Comparison of ENCODE assay signal across 30 cellular contexts in the genomic region with DNA sequence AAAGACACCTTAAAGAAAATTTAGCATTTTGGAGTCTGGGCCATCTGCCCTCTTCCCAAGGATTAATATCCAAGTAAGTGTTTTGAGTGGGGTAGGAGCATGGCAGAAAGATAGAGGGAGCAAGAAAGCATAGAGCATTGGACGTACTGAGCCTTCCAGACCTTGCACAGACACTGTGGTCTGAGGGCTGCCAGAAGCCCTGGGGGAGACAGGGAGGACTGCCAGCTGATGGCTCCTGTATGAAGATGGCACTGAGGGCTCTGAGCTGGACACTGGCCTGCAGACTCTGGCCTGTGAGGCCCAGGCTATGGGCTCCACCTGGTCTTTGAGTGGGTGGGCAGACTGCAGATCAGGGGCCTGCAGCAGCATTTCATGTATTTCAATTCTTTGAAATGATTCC. TPM values are rescaled to one million over a fixed set of nuclear protein-coding genes. Genes with fewer than 3 reads are reported as not detected.
DNase-seq lines count a peak whose midpoint lies in the region; ATAC-seq and TF ChIP-seq lines count a peak whose summit lies in the region.
"Had no signal": no experiment of that assay in that cellular context is flagged by ENCODE, and none has a peak within 500 bp of the region (broad histone marks: within the 10 kb centered on the region; RNA-seq: fewer than 3 reads in every experiment).

No MANE protein-coding gene starts in this region.

- H3K9me3 ChIP-seq in NT2/D1 (ENCODE audit: insufficient read depth, low read length) = no peaks in the 10 kb centered on the region
- no peaks in the 10 kb centered on the region for H3K9me3 ChIP-seq in upper lobe of left lung
- H3K9me3 ChIP-seq: Peyer's patch, upper lobe of right lung had no signal

- no peak overlapping the region for H3K4me3 Mint-ChIP-seq in progenitor cell of endocrine pancreas (ENCODE audit: low read depth)
- H3K4me3 Mint-ChIP-seq: activated CD8-positive, alpha-beta T cell treated with anti-CD3 and anti-CD28 coated beads, Interleukin-2, amount 10 ng/mL, durations not matched to agents 7 days and 5 days had no signal

- DNase-seq in G401 (ENCODE audit: low spot score) (peak; percentile 44), NT2/D1 (ENCODE audit: low read depth, low spot score) (no peak), epidermal melanocyte (ENCODE audit: insufficient read length, low spot score) (peak; percentile 10), progenitor cell of endocrine pancreas (ENCODE audit: low spot score, unreplicated experiment) (no peak), DMS53 treated with DMSO at 0.1 percent for 48 hours (lab: John Stamatoyannopoulos, UW; ENCODE audit: unreplicated experiment) (no peak), upper lobe of left lung (no peak), SHP77 (lab: John Stamatoyannopoulos, UW) (no peak)
- DNase-seq: activated CD4-positive, alpha-beta T cell treated with anti-CD3 and anti-CD28 coated beads for 4 hours; activated CD8-positive, alpha-beta T cell treated with anti-CD3 and anti-CD28 coated beads, Interleukin-2, amount 10 ng/mL, durations not matched to agents 7 days and 5 days; amygdala; Calu3; DND-41; H7; immature natural killer cell; MM.1S; NCI-H1105 treated with DMSO at 0.1 percent for 48 hours; NCI-H187 treated with DMSO at 0.1 percent for 48 hours; NCI-H2171; NCI-H526; nucleus accumbens; Peyer's patch; SHP77 treated with DMSO at 0.1 percent for 48 hours; stimulated activated CD4-positive, alpha-beta T cell treated with anti-CD3 and anti-CD28 coated beads, Interleukin-4, amount 100 ng/mL, for 24 hours; T1000; upper lobe of right lung; WERI-Rb-1 had no signal

- no peak for TF ChIP-seq EP300 in upper lobe of left lung (IDR thresholded peaks at IDR 0.05)

- no peak overlapping the region for H3K4me3 ChIP-seq in NT2/D1 (ENCODE audit: insufficient read length, low read depth)
- no peak overlapping the region for H3K4me3 ChIP-seq in upper lobe of left lung
- H3K4me3 ChIP-seq: Peyer's patch, upper lobe of right lung had no signal

- TF ChIP-seq POLR2A in upper lobe of left lung (IDR thresholded peaks at IDR 0.05) = no peak

- H3K4me1 ChIP-seq in NT2/D1 (ENCODE audit: insufficient read depth, insufficient read length) (peaks cover 13% of the 10 kb centered on the region), upper lobe of left lung (peaks cover 9 to 18% (median 9%) of the 10 kb centered on the region in 4 donors)

- H3K4me1 Mint-ChIP-seq in progenitor cell of endocrine pancreas (ENCODE audit: low read depth) = peaks cover 35% of the 10 kb centered on the region

- H3K9ac ChIP-seq in NT2/D1 (ENCODE audit: insufficient read length, low read depth) = peak overlapping the region; percentile 50

- no peaks in the 10 kb centered on the region for H3K9me3 Mint-ChIP-seq in progenitor cell of endocrine pancreas (ENCODE audit: low read depth)
- H3K9me3 Mint-ChIP-seq: activated naive CD4-positive, alpha-beta T cell treated with anti-CD3 and anti-CD28 coated beads, Interleukin-2, amount 50 U/mL, for 72 hours; activated T-helper 2 cell treated with anti-CD3 and anti-CD28 coated beads, Interferon-gamma antibody, Interleukin-2, Interleukin-4, amounts not matched to agents 10 μg/mL and 5 μg/mL and 100 μg/mL, durations not matched to agents 14 hours and 24 hours and 36 hours; immature natural killer cell had no signal

- H3K36me3 ChIP-seq in NT2/D1 (ENCODE audit: insufficient read depth, insufficient read length, low read length) (peaks cover 7% of the 10 kb centered on the region), upper lobe of left lung (no peaks in the 10 kb centered on the region)
- H3K36me3 ChIP-seq: Peyer's patch, upper lobe of right lung, WERI-Rb-1 had no signal

- TF ChIP-seq CTCF in progenitor cell of endocrine pancreas (IDR thresholded peaks at IDR 0.05; ENCODE audit: unreplicated experiment) = no peak
- no peak for TF ChIP-seq CTCF in upper lobe of left lung (IDR thresholded peaks at IDR 0.05)

- in situ Hi-C loops in G401 (cut with HindIII; ENCODE audit: low sequenced_read_pairs) = no loop called here

- H3K27me3 ChIP-seq in NT2/D1 (ENCODE audit: insufficient read depth, insufficient read length) (no peaks in the 10 kb centered on the region), upper lobe of left lung (peaks cover 0 to 16% (median 4%) of the 10 kb centered on the region in 4 donors)
- H3K27me3 ChIP-seq: Peyer's patch, upper lobe of right lung had no signal

- H3K27ac Mint-ChIP-seq in progenitor cell of endocrine pancreas = peak overlapping the region; percentile 91
- H3K27ac Mint-ChIP-seq: activated CD8-positive, alpha-beta T cell treated with anti-CD3 and anti-CD28 coated beads, Interleukin-2, amount 10 ng/mL, durations not matched to agents 7 days and 5 days; activated naive CD4-positive, alpha-beta T cell treated with anti-CD3 and anti-CD28 coated beads, Interleukin-2, amount 50 U/mL, for 72 hours; activated T-helper 2 cell treated with anti-CD3 and anti-CD28 coated beads, Interferon-gamma antibody, Interleukin-2, Interleukin-4, amounts not matched to agents 10 μg/mL and 5 μg/mL and 100 μg/mL, durations not matched to agents 14 hours and 24 hours and 36 hours; immature natural killer cell had no signal

- H3K27ac ChIP-seq in upper lobe of left lung = no peak overlapping the region
- H3K27ac ChIP-seq: epithelial cell of prostate, upper lobe of right lung, WERI-Rb-1 had no signal

- 68 to 75% methylated on average over 1 of the region's 1 CpG for WGBS in upper lobe of left lung, 2 donors

- no peak for ATAC-seq in upper lobe of left lung (ENCODE audit: low FRiP score in 2 of 2)
- ATAC-seq: activated CD8-positive, alpha-beta T cell treated with anti-CD3 and anti-CD28 coated beads, Interleukin-2, amount 10 ng/mL, durations not matched to agents 7 days and 5 days; activated naive CD4-positive, alpha-beta T cell treated with anti-CD3 and anti-CD28 coated beads, Interleukin-2, amount 50 U/mL, for 72 hours; upper lobe of right lung had no signal

- H3K27me3 Mint-ChIP-seq in progenitor cell of endocrine pancreas = peaks cover 8% of the 10 kb centered on the region

- H3K36me3 Mint-ChIP-seq in progenitor cell of endocrine pancreas (ENCODE audit: insufficient read depth) = no peaks in the 10 kb centered on the region
- H3K36me3 Mint-ChIP-seq: activated naive CD4-positive, alpha-beta T cell treated with anti-CD3 and anti-CD28 coated beads, Interleukin-2, amount 50 U/mL, for 72 hours; CD14-positive monocyte; immature natural killer cell had no signal

RNA-seq across cellular contexts. Expression of a gene that starts 2.9 kb away (rescaled TPM):
- total RNA-seq in G401 (2014; rRNA removed; shearing (Covaris generic)) = 36.9 and 37.4 TPM in 2 replicates
- total RNA-seq in progenitor cell of endocrine pancreas (334 and 335 TPM in 2 replicates), upper lobe of left lung (100 to 1,000 TPM in 3 of 6 donors, 10 to 100 TPM in 3; 65.0 to 156 (median 95.9) TPM)
- total RNA-seq: activated CD8-positive, alpha-beta T cell treated with anti-CD3 and anti-CD28 coated beads, Interleukin-2, amount 10 ng/mL, durations not matched to agents 7 days and 5 days; activated naive CD4-positive, alpha-beta T cell treated with anti-CD3 and anti-CD28 coated beads, Interleukin-2, amount 50 U/mL, for 72 hours had no signal

Comparison
In these comparisons a context has a peak if more than half of its experiments do, and no peak if none do; other contexts are left out.
1. DNase-seq: peak in G401 (single experiment) and epidermal melanocyte (single experiment); none in NT2/D1 (single experiment), progenitor cell of endocrine pancreas (single experiment), DMS53 treated with DMSO at 0.1 percent for 48 hours (single experiment), upper lobe of left lung (0 of 2) and SHP77 (0 of 2).